Comparison of ENCODE assay signal across 9 cellular contexts in genomic region chr19:343451-343931, GRCh38. TPM values are rescaled to one million over a fixed set of nuclear protein-coding genes. Genes with fewer than 3 reads are reported as not detected.
DNase-seq lines count a peak whose midpoint lies in the region; ATAC-seq and TF ChIP-seq lines count a peak whose summit lies in the region.
"Had no signal": no experiment of that assay in that cellular context is flagged by ENCODE, and none has a peak within 500 bp of the region (broad histone marks: within the 10 kb centered on the region; RNA-seq: fewer than 3 reads in every experiment).

No MANE protein-coding gene starts in this region.

- POLR2A ChIA-PET in activated CD8-positive, alpha-beta T cell treated with anti-CD3 and anti-CD28 coated beads for 36 hours (lab: Charles Lee): no interaction called here

- peaks cover 31% of the 10 kb centered on the region for H3K36me3 Mint-ChIP-seq in activated CD8-positive, alpha-beta T cell treated with anti-CD3 and anti-CD28 coated beads for 36 hours (ENCODE audit: low read depth)

- intact Hi-C loops in activated CD8-positive, alpha-beta T cell treated with anti-CD3 and anti-CD28 coated beads for 36 hours (cut with micrococcal nuclease): no loop called here

- H3K27me3 Mint-ChIP-seq in activated CD8-positive, alpha-beta T cell treated with anti-CD3 and anti-CD28 coated beads for 36 hours: peaks cover 11% of the 10 kb centered on the region

- no peaks in the 10 kb centered on the region for H3K9me3 ChIP-seq in right atrium auricular region

- TF ChIP-seq CTCF in activated CD8-positive, alpha-beta T cell treated with anti-CD3 and anti-CD28 coated beads for 36 hours (IDR thresholded peaks at IDR 0.05): no peak
- no peak for TF ChIP-seq CTCF in right atrium auricular region (IDR thresholded peaks at IDR 0.05)

- peaks cover 62% of the 10 kb centered on the region for H3K4me1 Mint-ChIP-seq in activated CD8-positive, alpha-beta T cell treated with anti-CD3 and anti-CD28 coated beads for 36 hours (ENCODE audit: low read depth)

- H3K27ac ChIP-seq in right atrium auricular region: peak overlapping the region; percentile 79 to 85
- peak overlapping the region in 19 of 21 experiments; percentile 80 to 97 (median 90) for H3K27ac ChIP-seq in skin epidermis

- H3K9me3 Mint-ChIP-seq in activated CD8-positive, alpha-beta T cell treated with anti-CD3 and anti-CD28 coated beads for 36 hours: peaks cover 1% of the 10 kb centered on the region

- peaks cover 10% of the 10 kb centered on the region for H3K36me3 ChIP-seq in H7 (replicated peaks; ENCODE audit: control insufficient read depth, insufficient read depth, low read length)
- H3K36me3 ChIP-seq in right atrium auricular region: no peaks in the 10 kb centered on the region

- no peak for ATAC-seq in activated CD8-positive, alpha-beta T cell treated with anti-CD3 and anti-CD28 coated beads for 36 hours

- peaks cover 13% of the 10 kb centered on the region for H3K27me3 ChIP-seq in H7 (ENCODE audit: control insufficient read depth, insufficient read depth, low read length)
- no peaks in the 10 kb centered on the region for H3K27me3 ChIP-seq in right atrium auricular region

- H3K4me3 ChIP-seq in H7 (ENCODE audit: insufficient read depth, low read depth, low read length) (peak overlapping the region; percentile 60), right atrium auricular region (peak overlapping the region; percentile 90 to 93), skin epidermis (peak overlapping the region; percentile 70 to 96 (median 83))

- peak overlapping the region; percentile 69 for H3K27ac Mint-ChIP-seq in activated CD8-positive, alpha-beta T cell treated with anti-CD3 and anti-CD28 coated beads for 36 hours

- CTCF ChIA-PET in activated CD8-positive, alpha-beta T cell treated with anti-CD3 and anti-CD28 coated beads for 36 hours (lab: Charles Lee): interaction anchor here (1.2 kb wide), 1 partner anchor 163 kb away, joined by 5 read pairs; no protein-coding TSS in a partner anchor

- H3K4me3 Mint-ChIP-seq in activated CD8-positive, alpha-beta T cell treated with anti-CD3 and anti-CD28 coated beads for 36 hours: peak overlapping the region; percentile 75

- DNase-seq in H7 (peak; percentile 54), right atrium auricular region (ENCODE audit: low spot score) (no peak), mesenteric fat pad (ENCODE audit: low spot score) (no peak), SK-N-DZ (ENCODE audit: low spot score) (no peak), germinal center (ENCODE audit: low spot score) (no peak)
- no peak for DNase-seq in activated CD8-positive, alpha-beta T cell treated with anti-CD3 and anti-CD28 coated beads for 36 hours
- DNase-seq in effector CD4-positive, alpha-beta T cell: no peak

- peaks cover 0 to 43% of the 10 kb centered on the region in 2 donors for H3K4me1 ChIP-seq in right atrium auricular region

RNA-seq across cellular contexts. Expression of gene MIER2, which starts 1.1 kb away (rescaled TPM):
- total RNA-seq in H7 (2014; rRNA removed; shearing (Covaris generic)): 43.4 and 49.6 TPM in 2 replicates
- 10 to 100 TPM; 20.0 to 20.4 TPM for total RNA-seq in activated CD8-positive, alpha-beta T cell treated with anti-CD3 and anti-CD28 coated beads for 36 hours
- total RNA-seq in right atrium auricular region (10 to 100 TPM; 15.2 to 22.4 TPM), mesenteric fat pad (53.5 TPM)
- 51.4 and 59.5 TPM in 2 replicates for polyA plus RNA-seq in SK-N-DZ (2014; cell fraction: cytosol; rRNA removed)
- polyA plus RNA-seq in SK-N-DZ (2014; cell fraction: nucleus; rRNA removed): 42.3 and 53.4 TPM in 2 replicates

RNA-seq across cellular contexts. Expression of gene PLPP2, which starts 52.3 kb away (rescaled TPM):
- 77.9 and 98.2 TPM in 2 replicates for total RNA-seq in H7 (2014; rRNA removed; shearing (Covaris generic))
- under 1 TPM in 1 of 2 experiments, not detected in 1; 0.36 TPM for total RNA-seq in activated CD8-positive, alpha-beta T cell treated with anti-CD3 and anti-CD28 coated beads for 36 hours
- 1 to 10 TPM in 1 of 2 donors, under 1 TPM in 1; 0.82 to 3.3 TPM for total RNA-seq in right atrium auricular region
- 7.9 TPM for total RNA-seq in mesenteric fat pad
- 2.9 and 3.0 TPM in 2 replicates for polyA plus RNA-seq in SK-N-DZ (2014; cell fraction: cytosol; rRNA removed)
- polyA plus RNA-seq in SK-N-DZ (2014; cell fraction: nucleus; rRNA removed): 1.9 and 4.3 TPM in 2 replicates
- total RNA-seq: LHCN-M2 had no signal
